In genomic region chr1:245129321-245129720, GRCh38 we compare ENCODE assay signal across 21 cellular contexts.
"Had no signal": no experiment of that assay in that cellular context is flagged by ENCODE, and none has a peak within 500 bp of the region (broad histone marks: within the 10 kb centered on the region; RNA-seq: fewer than 3 reads in every experiment).

No MANE protein-coding gene starts in this region.

- H3K27ac ChIP-seq: coronary artery, foreskin keratinocyte, psoas muscle, uterus had no signal

- H3K9me3 Mint-ChIP-seq: endodermal cell; nephron; stimulated activated naive B cell treated with anti-CD40 and anti-IgM and Interleukin-4, amounts not matched to agents 10 μg/mL and 1 μg/mL and 100 μg/mL, for 72 hours; stimulated activated naive CD8-positive, alpha-beta T cell treated with anti-CD3 and anti-CD28 coated beads, Interleukin-15, amount 100 ng/mL, for 72 hours had no signal

- H3K4me1 ChIP-seq: foreskin keratinocyte, psoas muscle, uterus had no signal

- H3K4me1 Mint-ChIP-seq: stimulated activated naive B cell treated with anti-CD40 and anti-IgM and Interleukin-4, amounts not matched to agents 10 μg/mL and 1 μg/mL and 100 μg/mL, for 72 hours; stimulated activated naive CD8-positive, alpha-beta T cell treated with anti-CD3 and anti-CD28 coated beads, Interleukin-15, amount 100 ng/mL, for 72 hours had no signal

- DNase-seq: effector CD4-positive, alpha-beta T cell; endodermal cell; erythroblast; foreskin keratinocyte; hippocampal formation; left colon; left ventricle myocardium superior; mesenchymal stem cell; naive B cell; psoas muscle; retina; stimulated activated CD4-positive, alpha-beta T cell treated with anti-CD3 and anti-CD28 coated beads, Interleukin-2, amount 100 ng/mL, for 24 hours; stimulated activated CD4-positive, alpha-beta T cell treated with anti-CD3 and anti-CD28 coated beads, Interleukin-4, amount 100 ng/mL, for 4 hours; stimulated activated naive B cell treated with anti-CD40 and anti-IgM and Interleukin-4, amounts not matched to agents 10 μg/mL and 1 μg/mL and 100 μg/mL, for 72 hours; stimulated activated naive CD8-positive, alpha-beta T cell treated with anti-CD3 and anti-CD28 coated beads, Interleukin-15, amount 100 ng/mL, for 72 hours; uterus had no signal

- H3K4me3 Mint-ChIP-seq: endodermal cell; naive B cell; nephron; stimulated activated naive B cell treated with anti-CD40 and anti-IgM and Interleukin-4, amounts not matched to agents 10 μg/mL and 1 μg/mL and 100 μg/mL, for 72 hours; stimulated activated naive CD8-positive, alpha-beta T cell treated with anti-CD3 and anti-CD28 coated beads, Interleukin-15, amount 100 ng/mL, for 72 hours; type B pancreatic cell had no signal

- H3K36me3 ChIP-seq: uterus had no signal

- ATAC-seq: foreskin keratinocyte; left colon; left ventricle myocardium superior; psoas muscle; sciatic nerve; stimulated activated naive B cell treated with anti-CD40 and anti-IgM and Interleukin-4, amounts not matched to agents 10 μg/mL and 1 μg/mL and 100 μg/mL, for 72 hours; stimulated activated naive CD8-positive, alpha-beta T cell treated with anti-CD3 and anti-CD28 coated beads, Interleukin-15, amount 100 ng/mL, for 72 hours had no signal

- H3K27me3 ChIP-seq: foreskin keratinocyte, uterus had no signal

- H3K27ac Mint-ChIP-seq: endodermal cell; nephron; stimulated activated naive B cell treated with anti-CD40 and anti-IgM and Interleukin-4, amounts not matched to agents 10 μg/mL and 1 μg/mL and 100 μg/mL, for 72 hours; type B pancreatic cell had no signal

- H3K4me3 ChIP-seq: coronary artery, lung, psoas muscle, uterus had no signal

- H3K9me3 ChIP-seq: psoas muscle, uterus had no signal
